19 cellular contexts compared by ENCODE assay signal in the genomic region with DNA sequence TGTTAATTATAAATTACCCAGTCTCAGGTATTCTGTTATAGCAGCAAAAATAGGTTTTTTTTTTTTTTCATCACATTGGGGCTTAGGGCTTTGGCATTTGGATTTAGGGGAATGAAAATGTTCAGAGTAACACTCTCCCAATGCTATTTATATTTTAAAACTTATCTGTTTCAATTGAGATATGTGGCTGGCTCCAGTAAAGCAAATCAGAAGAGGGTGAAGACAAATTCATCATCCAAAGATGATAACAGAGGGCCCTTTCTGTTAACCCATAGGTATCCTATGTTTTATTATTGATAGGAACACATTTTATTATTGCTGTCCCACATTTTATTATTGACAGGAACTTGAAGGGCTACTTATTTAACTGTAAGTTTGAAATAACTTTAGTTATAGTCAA. TPM values are rescaled to one million over a fixed set of nuclear protein-coding genes. Genes with fewer than 3 reads are reported as not detected.
"Had no signal": no experiment of that assay in that cellular context is flagged by ENCODE, and none has a peak within 500 bp of the region (broad histone marks: within the 10 kb centered on the region; RNA-seq: fewer than 3 reads in every experiment).

No MANE protein-coding gene starts in this region.

- H3K27ac ChIP-seq: hepatocyte, lower lobe of right lung, parathyroid adenoma, psoas muscle, skin epidermis, suprapubic skin, thoracic aorta, tibial artery, upper lobe of right lung had no signal

- H3K4me1 ChIP-seq: lower lobe of right lung, parathyroid adenoma, psoas muscle, upper lobe of right lung had no signal

- H3K36me3 ChIP-seq: lower lobe of right lung, suprapubic skin, thoracic aorta, tibial artery, upper lobe of right lung had no signal

- FAIRE-seq: urothelium cell line had no signal

- H3K4me3 ChIP-seq: hepatocyte, lower lobe of right lung, psoas muscle, skin epidermis, suprapubic skin, thoracic aorta, tibial artery, upper lobe of right lung had no signal

- H3K9me3 ChIP-seq: lower lobe of right lung, psoas muscle, suprapubic skin, thoracic aorta, tibial artery, upper lobe of right lung had no signal

- DNase-seq: head of caudate nucleus; islet precursor cell; lower lobe of right lung; mammary epithelial cell; mesenchymal stem cell; naive thymus-derived CD8-positive, alpha-beta T cell; nucleus accumbens; psoas muscle; stimulated activated CD4-positive, alpha-beta T cell treated with anti-CD3 and anti-CD28 coated beads, Interleukin-4, amount 100 ng/mL, for 24 hours; stimulated activated naive CD4-positive, alpha-beta T cell; tibial artery; trophoblast cell; upper lobe of right lung had no signal

- H3K27me3 ChIP-seq: hepatocyte, tibial artery, upper lobe of right lung had no signal

RNA-seq across cellular contexts. Expression of a gene that starts 20.5 kb away (rescaled TPM):
- polyA plus RNA-seq: naive thymus-derived CD8-positive, alpha-beta T cell had no signal
